In the genomic region with DNA sequence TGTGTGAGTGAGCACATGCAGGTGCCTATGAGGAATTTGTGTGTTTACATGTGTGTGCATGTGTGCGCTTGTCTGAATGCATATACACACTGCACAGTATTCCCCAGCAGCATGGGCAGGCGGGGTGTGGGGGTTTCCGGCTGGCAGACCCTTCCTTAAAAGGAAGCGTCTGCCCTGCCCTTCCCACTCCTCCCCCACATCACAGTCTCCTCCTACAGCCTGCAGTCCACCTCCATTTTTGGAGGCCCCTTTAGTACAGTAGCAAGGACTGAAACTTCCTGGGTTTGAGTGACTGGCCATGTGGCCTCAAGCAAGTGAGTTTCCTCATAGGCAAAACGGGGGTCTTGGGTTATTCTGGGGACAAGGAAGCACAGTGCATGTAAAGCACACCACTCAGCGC, we compare ENCODE assay signal across 24 cellular contexts.
"Had no signal": no experiment of that assay in that cellular context is flagged by ENCODE, and none has a peak within 500 bp of the region (broad histone marks: within the 10 kb centered on the region; RNA-seq: fewer than 3 reads in every experiment).

No MANE protein-coding gene starts in this region.

- H3K4me3 Mint-ChIP-seq: activated B cell treated with CpG ODN at 0.5 μM for 24 hours; activated CD4-positive, alpha-beta T cell treated with anti-CD3 and anti-CD28 coated beads for 36 hours; activated T-helper 1 cell treated with anti-CD3 and anti-CD28 coated beads, Interleukin-12 subunit alpha, Interleukin-12 subunit beta, Interleukin-2, Interleukin-4 antibody, amounts not matched to agents 30 ng/mL and 10 ng/mL and 1 ng/mL, durations not matched to agents 14 hours and 24 hours and 36 hours; central memory CD8-positive, alpha-beta T cell; dendritic cell treated with granulocyte-macrophage colony-stimulating factor and Interleukin-4, amounts not matched to agents 40 ng/mL and 50 ng/mL, for 4 days; nephron progenitor cell had no signal

- DNase-seq: activated B cell treated with CpG ODN at 0.5 μM for 24 hours; activated CD4-positive, alpha-beta T cell treated with anti-CD3 and anti-CD28 coated beads for 36 hours; activated CD8-positive, alpha-beta memory T cell treated with anti-CD3 and anti-CD28 coated beads, Interleukin-2, amount 50 U/mL, for 4 hours; activated gamma-delta T cell treated with Interleukin-2 at 50 U/mL for 16 hours; activated naive CD4-positive, alpha-beta T cell treated with anti-CD3 and anti-CD28 coated beads, Interleukin-2, amount 50 U/mL, for 16 hours; activated T-cell treated with anti-CD3 and anti-CD28 coated beads, Interleukin-2, amount 50 U/mL, for 1 hour; amniotic stem cell; foreskin melanocyte; heart right ventricle; left ventricle myocardium inferior; mucosa of descending colon; nephron progenitor cell; nucleus accumbens; pancreas; right cardiac atrium; stimulated activated naive CD4-positive, alpha-beta T cell; T-helper 2 cell; tibial artery had no signal

- H3K9me3 ChIP-seq: esophagus muscularis mucosa, heart right ventricle, left ventricle myocardium inferior, mucosa of descending colon, pancreas, suprapubic skin, tibial artery had no signal

- H3K4me1 ChIP-seq: pancreas had no signal

- FAIRE-seq: islet of Langerhans, pancreas had no signal

- H3K9me3 Mint-ChIP-seq: activated B cell treated with CpG ODN at 0.5 μM for 24 hours; activated T-helper 1 cell treated with anti-CD3 and anti-CD28 coated beads, Interleukin-12 subunit alpha, Interleukin-12 subunit beta, Interleukin-2, Interleukin-4 antibody, amounts not matched to agents 30 ng/mL and 10 ng/mL and 1 ng/mL, durations not matched to agents 14 hours and 24 hours and 36 hours; central memory CD8-positive, alpha-beta T cell; dendritic cell treated with granulocyte-macrophage colony-stimulating factor and Interleukin-4, amounts not matched to agents 40 ng/mL and 50 ng/mL, for 4 days; nephron progenitor cell had no signal

- H3K27ac Mint-ChIP-seq: activated B cell treated with CpG ODN at 0.5 μM for 24 hours; activated CD4-positive, alpha-beta T cell treated with anti-CD3 and anti-CD28 coated beads for 36 hours; activated T-helper 1 cell treated with anti-CD3 and anti-CD28 coated beads, Interleukin-12 subunit alpha, Interleukin-12 subunit beta, Interleukin-2, Interleukin-4 antibody, amounts not matched to agents 30 ng/mL and 10 ng/mL and 1 ng/mL, durations not matched to agents 14 hours and 24 hours and 36 hours; dendritic cell treated with granulocyte-macrophage colony-stimulating factor and Interleukin-4, amounts not matched to agents 40 ng/mL and 50 ng/mL, for 4 days; nephron progenitor cell had no signal

- H3K4me1 Mint-ChIP-seq: activated B cell treated with CpG ODN at 0.5 μM for 24 hours had no signal

- H3K36me3 ChIP-seq: esophagus muscularis mucosa, heart right ventricle, left ventricle myocardium inferior, pancreas, suprapubic skin, tibial artery had no signal

- H3K27ac ChIP-seq: esophagus muscularis mucosa, heart right ventricle, left ventricle myocardium inferior, pancreas, suprapubic skin, tibial artery had no signal

- H3K27me3 ChIP-seq: tibial artery had no signal

- H3K4me3 ChIP-seq: esophagus muscularis mucosa, heart right ventricle, left ventricle myocardium inferior, mucosa of descending colon, pancreas, suprapubic skin, tibial artery had no signal

- ATAC-seq: activated CD4-positive, alpha-beta T cell treated with anti-CD3 and anti-CD28 coated beads for 36 hours; mucosa of descending colon; pancreas; right cardiac atrium had no signal
